In the genomic region with DNA sequence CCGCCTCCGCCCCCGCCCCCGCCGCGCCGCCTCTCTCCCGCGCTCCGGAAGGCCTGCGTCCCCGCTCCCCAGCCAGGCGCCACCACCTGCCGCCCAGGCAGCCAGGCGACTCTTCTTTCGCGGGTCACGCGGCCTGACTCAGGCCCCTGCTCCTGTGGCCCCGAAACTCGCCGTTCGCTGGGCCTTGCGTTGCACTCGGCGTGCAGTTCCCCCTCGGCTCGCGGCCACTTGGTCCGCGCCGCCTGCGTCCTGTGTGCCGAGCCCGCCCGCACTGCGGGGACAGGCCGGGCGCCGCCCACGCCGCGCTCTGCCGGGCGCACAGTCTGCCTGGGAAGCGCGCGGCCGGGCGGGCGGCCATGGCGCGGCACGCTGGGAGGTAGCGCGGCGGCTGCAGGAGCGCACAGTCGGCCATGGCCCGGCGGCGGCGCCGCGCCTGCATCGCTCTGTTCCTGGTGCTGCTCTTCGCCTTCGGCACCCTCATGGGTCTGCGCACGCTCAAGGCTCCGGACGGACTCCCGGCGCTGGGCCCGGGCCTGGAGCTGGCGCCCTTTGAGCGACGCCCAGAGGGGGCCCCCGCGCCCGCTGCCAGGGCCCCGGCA, we compare ENCODE assay signal across 8 cellular contexts. TPM values are rescaled to one million over a fixed set of nuclear protein-coding genes. Genes with fewer than 3 reads are reported as not detected.
A peak's percentile ranks its signal among the peaks of the same experiment; 100 is the strongest.
DNase-seq lines count a peak whose midpoint lies in the region; ATAC-seq and TF ChIP-seq lines count a peak whose summit lies in the region.

A gene with protein sequence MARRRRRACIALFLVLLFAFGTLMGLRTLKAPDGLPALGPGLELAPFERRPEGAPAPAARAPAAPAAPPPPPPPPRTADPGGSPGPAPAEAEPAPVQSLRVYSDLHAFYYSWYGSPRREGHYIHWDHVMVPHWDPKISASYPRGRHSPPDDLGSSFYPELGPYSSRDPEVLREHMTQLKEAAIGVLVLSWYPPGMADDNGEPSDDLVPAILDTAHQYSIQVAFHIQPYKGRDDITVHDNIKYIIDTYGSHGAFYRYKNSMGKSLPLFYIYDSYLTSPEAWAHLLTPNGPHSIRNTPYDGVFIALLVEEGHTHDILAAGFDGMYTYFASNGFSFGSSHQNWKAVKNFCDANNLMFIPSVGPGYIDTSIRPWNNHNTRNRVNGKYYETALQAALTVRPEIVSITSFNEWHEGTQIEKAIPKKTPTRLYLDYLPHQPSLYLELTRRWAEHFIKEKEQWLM (plus strand): TSS at position 75 of the 599 bp plus-strand sequence. CDS start 336 bp downstream, at position 411.

- H3K9me3 ChIP-seq in MG63: no peaks in the 10 kb centered on the region

- DNase-seq in DMS53 (lab: John Stamatoyannopoulos, UW) (peak; percentile 89), GM20000 (ENCODE audit: low spot score) (peak; percentile 88), MG63 (peak; percentile 65), cerebellar cortex (ENCODE audit: low spot score) (peak; percentile 57), kidney epithelial cell (ENCODE audit: low read depth) (no peak)
- DNase-seq in T-helper 2 cell treated with Interferon-gamma antibody and Interleukin-4, amounts not matched to agents 5 μg/mL and 100 μg/mL, for 36 hours (ENCODE audit: low spot score): peak; percentile 37
- DNase-seq in stimulated activated CD4-positive, alpha-beta T cell treated with anti-CD3 and anti-CD28 coated beads, Interleukin-1b, Interleukin-23, amount 100 ng/mL, for 48 hours: peak; percentile 18

- H3K27me3 Mint-ChIP-seq in T-helper 2 cell treated with Interferon-gamma antibody and Interleukin-4, amounts not matched to agents 5 μg/mL and 100 μg/mL, for 36 hours (ENCODE audit: low read depth): peaks cover 41% of the 10 kb centered on the region

- no peaks in the 10 kb centered on the region for H3K36me3 Mint-ChIP-seq in T-helper 2 cell treated with Interferon-gamma antibody and Interleukin-4, amounts not matched to agents 5 μg/mL and 100 μg/mL, for 36 hours (ENCODE audit: low read depth)

- peaks cover 7% of the 10 kb centered on the region for H3K4me1 Mint-ChIP-seq in T-helper 2 cell treated with Interferon-gamma antibody and Interleukin-4, amounts not matched to agents 5 μg/mL and 100 μg/mL, for 36 hours (ENCODE audit: low read depth)

- no peak within 1 kb of the TSS for H3K27ac Mint-ChIP-seq in T-helper 2 cell treated with Interferon-gamma antibody and Interleukin-4, amounts not matched to agents 5 μg/mL and 100 μg/mL, for 36 hours

- peak within 1 kb of the TSS; percentile 44 for H3K4me3 ChIP-seq in MG63
- peak within 1 kb of the TSS; percentile 38 for H3K4me3 ChIP-seq in kidney epithelial cell (ENCODE audit: low read depth, low read length)

- no peaks in the 10 kb centered on the region for H3K9me3 Mint-ChIP-seq in T-helper 2 cell treated with Interferon-gamma antibody and Interleukin-4, amounts not matched to agents 5 μg/mL and 100 μg/mL, for 36 hours

- TF ChIP-seq CTCF in GM20000 (IDR thresholded peaks at IDR 0.05; ENCODE audit: extremely low read depth, missing control alignments): no peak
- TF ChIP-seq CTCF in kidney epithelial cell (IDR thresholded peaks at IDR 0.05; ENCODE audit: insufficient read depth, low read length, poor library complexity, severe bottlenecking): no peak

- no peak for ATAC-seq in HG03097 (IDR thresholded peaks at IDR 0.05; ENCODE audit: low FRiP score, unreplicated experiment)

- peak within 1 kb of the TSS; percentile 61 for H3K4me3 Mint-ChIP-seq in T-helper 2 cell treated with Interferon-gamma antibody and Interleukin-4, amounts not matched to agents 5 μg/mL and 100 μg/mL, for 36 hours

- H3K27me3 ChIP-seq in MG63 (no peaks in the 10 kb centered on the region), kidney epithelial cell (ENCODE audit: control insufficient read depth, insufficient read depth, low read length) (peaks cover 27% of the 10 kb centered on the region)

- H3K36me3 ChIP-seq in MG63 (no peaks in the 10 kb centered on the region), kidney epithelial cell (ENCODE audit: control insufficient read depth, insufficient read depth, low read length) (no peaks in the 10 kb centered on the region)

RNA-seq across cellular contexts. Expression of the gene that starts here (rescaled TPM):
- total RNA-seq in MG63 (2014; rRNA removed; shearing (Covaris generic); ENCODE audit: low replicate concordance): 8.8 and 15.0 TPM in 2 replicates
- total RNA-seq in kidney epithelial cell: 6.4 and 8.7 TPM in 2 replicates
